Comparison of ENCODE assay signal across 1 cellular context in the genomic region with DNA sequence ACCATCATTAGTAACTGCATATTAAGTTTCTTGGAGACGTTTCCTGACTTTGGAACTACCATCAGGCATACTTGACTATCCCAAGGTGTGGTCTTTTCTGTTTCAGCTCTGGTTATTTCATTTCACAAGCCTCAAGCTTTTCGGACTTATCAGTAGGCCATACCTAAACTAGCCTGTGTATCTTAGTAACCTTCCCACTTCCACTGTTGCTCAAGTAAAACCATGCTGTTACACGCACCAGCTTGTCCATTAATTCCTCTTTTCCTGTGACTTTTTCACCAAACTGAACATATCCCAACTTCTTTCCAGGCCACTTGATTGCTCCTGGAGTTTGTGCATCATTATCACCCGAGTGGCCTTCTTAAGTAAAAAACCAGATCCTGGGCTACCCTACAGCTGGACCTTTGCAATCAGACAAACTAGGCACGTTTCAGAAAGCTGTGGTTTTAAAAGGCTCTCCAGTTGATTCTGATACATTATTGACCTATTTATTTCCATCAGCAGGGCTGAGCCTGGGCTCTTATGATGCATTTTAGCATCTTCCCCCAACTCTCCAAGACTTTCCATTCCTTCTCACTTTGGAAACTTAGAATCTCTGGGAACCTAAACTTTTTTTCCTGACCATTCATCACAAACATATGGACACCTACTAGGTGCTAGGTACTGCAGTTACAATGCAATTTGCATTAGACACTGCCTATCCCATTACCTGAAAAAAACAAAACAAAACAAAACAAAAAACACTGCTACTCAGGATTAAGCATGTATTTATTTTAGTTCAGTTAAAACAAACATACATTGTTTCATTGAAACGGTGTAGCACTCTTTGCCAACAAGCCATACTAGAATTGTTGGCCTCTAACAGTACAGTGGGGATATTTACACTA.
TF ChIP-seq lines count a peak whose summit lies in the region.

No MANE protein-coding gene starts in this region.

TF ChIP-seq in HEK293, 187 proteins besides CTCF, POLR2A, EP300 and RAD21 (continued from another document):
- TF ChIP-seq, protein P1, sequence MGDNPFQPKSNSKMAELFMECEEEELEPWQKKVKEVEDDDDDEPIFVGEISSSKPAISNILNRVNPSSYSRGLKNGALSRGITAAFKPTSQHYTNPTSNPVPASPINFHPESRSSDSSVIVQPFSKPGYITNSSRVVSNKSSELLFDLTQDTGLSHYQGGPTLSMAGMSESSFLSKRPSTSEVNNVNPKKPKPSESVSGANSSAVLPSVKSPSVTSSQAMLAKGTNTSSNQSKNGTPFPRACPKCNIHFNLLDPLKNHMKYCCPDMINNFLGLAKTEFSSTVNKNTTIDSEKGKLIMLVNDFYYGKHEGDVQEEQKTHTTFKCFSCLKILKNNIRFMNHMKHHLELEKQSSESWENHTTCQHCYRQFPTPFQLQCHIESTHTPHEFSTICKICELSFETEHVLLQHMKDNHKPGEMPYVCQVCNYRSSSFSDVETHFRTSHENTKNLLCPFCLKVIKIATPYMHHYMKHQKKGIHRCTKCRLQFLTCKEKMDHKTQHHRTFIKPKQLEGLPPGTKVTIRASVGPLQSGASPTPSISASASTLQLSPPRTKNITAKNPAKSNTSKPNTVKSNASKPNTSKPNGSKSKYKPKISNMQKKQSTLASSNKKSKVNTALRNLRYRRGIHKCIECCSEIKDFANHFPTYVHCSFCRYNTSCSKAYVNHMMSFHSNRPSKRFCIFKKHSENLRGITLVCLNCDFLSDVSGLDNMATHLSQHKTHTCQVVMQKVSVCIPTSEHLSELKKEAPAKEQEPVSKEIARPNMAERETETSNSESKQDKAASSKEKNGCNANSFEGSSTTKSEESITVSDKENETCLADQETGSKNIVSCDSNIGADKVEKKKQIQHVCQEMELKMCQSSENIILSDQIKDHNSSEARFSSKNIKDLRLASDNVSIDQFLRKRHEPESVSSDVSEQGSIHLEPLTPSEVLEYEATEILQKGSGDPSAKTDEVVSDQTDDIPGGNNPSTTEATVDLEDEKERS (tag by site-specific recombination; IDR thresholded peaks at IDR 0.05) = no peak
- TF ChIP-seq ZFP69B (tag by site-specific recombination; IDR thresholded peaks at IDR 0.05) = no peak
- no peak for TF ChIP-seq SP7 (tag by site-specific recombination; IDR thresholded peaks at IDR 0.05)
- TF ChIP-seq, protein P2, sequence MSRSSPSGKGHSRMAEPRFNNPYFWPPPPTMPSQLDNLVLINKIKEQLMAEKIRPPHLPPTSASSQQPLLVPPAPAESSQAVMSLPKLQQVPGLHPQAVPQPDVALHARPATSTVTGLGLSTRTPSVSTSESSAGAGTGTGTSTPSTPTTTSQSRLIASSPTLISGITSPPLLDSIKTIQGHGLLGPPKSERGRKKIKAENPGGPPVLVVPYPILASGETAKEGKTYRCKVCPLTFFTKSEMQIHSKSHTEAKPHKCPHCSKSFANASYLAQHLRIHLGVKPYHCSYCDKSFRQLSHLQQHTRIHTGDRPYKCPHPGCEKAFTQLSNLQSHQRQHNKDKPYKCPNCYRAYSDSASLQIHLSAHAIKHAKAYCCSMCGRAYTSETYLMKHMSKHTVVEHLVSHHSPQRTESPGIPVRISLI (tag by site-specific recombination; IDR thresholded peaks at IDR 0.05) = 0 out of 2 replicates have a peak, but pooled peaks have one; percentile 21
- TF ChIP-seq ZNF558 (tag by site-specific recombination; IDR thresholded peaks at IDR 0.05) = peak; percentile 16; the same call in 1 of the 2 replicates
- TF ChIP-seq ZBTB17 (tag by site-specific recombination; IDR thresholded peaks at IDR 0.05) = peak; percentile 60
- peak; percentile 8; the same call in 1 of the 2 replicates for TF ChIP-seq OSR2 (tag by site-specific recombination; IDR thresholded peaks at IDR 0.05)
- 0 out of 2 replicates have a peak, but pooled peaks have one; percentile 43 for TF ChIP-seq ZSCAN30 (tag by site-specific recombination; IDR thresholded peaks at IDR 0.05)
- no peak for TF ChIP-seq ZNF626 (tag by site-specific recombination; IDR thresholded peaks at IDR 0.05)
- no peak for TF ChIP-seq ZNF747 (tag by site-specific recombination; IDR thresholded peaks at IDR 0.05)
- TF ChIP-seq TCF7L2 (IDR thresholded peaks at IDR 0.05; ENCODE audit: borderline replicate concordance, low read depth, low read length) = no peak
- no peak for TF ChIP-seq ZNF600 (tag by site-specific recombination; IDR thresholded peaks at IDR 0.05)
- TF ChIP-seq, protein P3, sequence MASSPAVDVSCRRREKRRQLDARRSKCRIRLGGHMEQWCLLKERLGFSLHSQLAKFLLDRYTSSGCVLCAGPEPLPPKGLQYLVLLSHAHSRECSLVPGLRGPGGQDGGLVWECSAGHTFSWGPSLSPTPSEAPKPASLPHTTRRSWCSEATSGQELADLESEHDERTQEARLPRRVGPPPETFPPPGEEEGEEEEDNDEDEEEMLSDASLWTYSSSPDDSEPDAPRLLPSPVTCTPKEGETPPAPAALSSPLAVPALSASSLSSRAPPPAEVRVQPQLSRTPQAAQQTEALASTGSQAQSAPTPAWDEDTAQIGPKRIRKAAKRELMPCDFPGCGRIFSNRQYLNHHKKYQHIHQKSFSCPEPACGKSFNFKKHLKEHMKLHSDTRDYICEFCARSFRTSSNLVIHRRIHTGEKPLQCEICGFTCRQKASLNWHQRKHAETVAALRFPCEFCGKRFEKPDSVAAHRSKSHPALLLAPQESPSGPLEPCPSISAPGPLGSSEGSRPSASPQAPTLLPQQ (tag by site-specific recombination; IDR thresholded peaks at IDR 0.05) = no peak
